9 cellular contexts compared by ENCODE assay signal in the genomic region with DNA sequence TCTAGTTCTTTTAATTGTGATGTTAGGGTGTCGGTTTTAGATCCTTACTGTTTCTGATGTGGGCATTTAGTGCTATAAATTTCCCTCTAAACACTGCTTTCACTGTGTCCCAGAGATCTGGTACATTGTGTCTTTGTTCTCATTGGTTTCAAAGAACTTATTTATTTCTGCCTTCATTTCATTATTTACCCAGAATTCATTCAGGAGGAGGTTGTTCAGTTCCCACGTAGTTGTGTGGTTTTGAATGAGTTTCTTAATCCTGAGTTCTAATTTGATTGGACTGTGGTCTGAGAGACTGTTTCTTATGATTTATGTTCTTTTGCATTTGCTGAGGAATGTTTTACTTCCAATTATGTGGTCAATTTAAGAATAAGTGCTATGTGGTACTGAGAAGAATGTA. TPM values are rescaled to one million over a fixed set of nuclear protein-coding genes. Genes with fewer than 3 reads are reported as not detected.
"Had no signal": no experiment of that assay in that cellular context is flagged by ENCODE, and none has a peak within 500 bp of the region (broad histone marks: within the 10 kb centered on the region; RNA-seq: fewer than 3 reads in every experiment).

No MANE protein-coding gene starts in this region.

RNA-seq across cellular contexts. Expression of a gene that starts 9.3 kb away (rescaled TPM):
- total RNA-seq: stomach, temporal lobe, thoracic aorta, tibial nerve, transverse colon, upper lobe of left lung, upper lobe of right lung, urinary bladder, uterus had no signal
- polyA plus RNA-seq: urinary bladder had no signal
